Comparison of ENCODE assay signal across 27 cellular contexts in the genomic region with DNA sequence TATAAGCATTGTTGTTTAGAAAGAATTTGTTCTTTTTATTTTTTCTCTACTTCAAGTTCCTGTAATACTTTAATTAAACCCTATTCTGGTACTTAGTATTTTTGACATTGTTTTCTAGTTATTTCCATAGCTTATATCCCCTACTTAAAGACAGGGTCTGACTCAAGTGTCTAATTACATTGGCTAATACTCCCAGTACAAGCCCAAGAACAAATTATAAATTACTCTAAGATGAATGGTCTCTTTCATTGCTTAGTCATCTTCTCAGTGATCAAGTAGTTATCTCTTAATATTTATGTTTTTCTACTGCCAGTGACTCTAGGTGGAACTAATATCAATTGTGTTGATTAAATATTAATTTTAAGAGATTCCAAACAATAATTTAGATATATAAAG. TPM values are rescaled to one million over a fixed set of nuclear protein-coding genes. Genes with fewer than 3 reads are reported as not detected.
DNase-seq lines count a peak whose midpoint lies in the region; ATAC-seq and TF ChIP-seq lines count a peak whose summit lies in the region.
"Had no signal": no experiment of that assay in that cellular context is flagged by ENCODE, and none has a peak within 500 bp of the region (broad histone marks: within the 10 kb centered on the region; RNA-seq: fewer than 3 reads in every experiment).

No MANE protein-coding gene starts in this region.

- H3K23me2 ChIP-seq in H9 (ENCODE audit: insufficient read length, low read depth, low read length, poor library complexity, severe bottlenecking) = no peaks in the 10 kb centered on the region

- H3K27ac ChIP-seq in breast epithelium (peak overlapping the region; percentile 8 to 30), mammary epithelial cell (ENCODE audit: insufficient read depth, low read depth, low read length) (no peak overlapping the region), epithelial cell of prostate (peak overlapping the region; percentile 2), H9 (ENCODE audit: insufficient read length, low read depth, low read length) (no peak overlapping the region)
- H3K27ac ChIP-seq: 22Rv1, PC-9, testis, VCaP had no signal

- peaks cover 10% of the 10 kb centered on the region for H3K36me3 Mint-ChIP-seq in mesothelial cell of epicardium
- H3K36me3 Mint-ChIP-seq in H9 (ENCODE audit: insufficient read depth in 1 of 3, low read depth in 3 of 3) = peaks cover 0 to 6% (median 0%) of the 10 kb centered on the region in 3 experiments; a peak in 2 of 7 replicates
- H3K36me3 Mint-ChIP-seq: natural killer cell had no signal

- H3K4ac ChIP-seq in H9 (ENCODE audit: low read depth, low read length) = no peak overlapping the region

- H3K4me3 ChIP-seq in breast epithelium (no peak overlapping the region), mammary epithelial cell (replicated peaks in 1 of 3; ENCODE audit: insufficient read depth in 1 of 3, low read depth in 2 of 3, low read length in 3 of 3) (no peak overlapping the region)
- H3K4me3 ChIP-seq: HAP-1, PC-9, testis, uterus had no signal

- no peak overlapping the region for H3K14ac ChIP-seq in H9 (ENCODE audit: insufficient read depth, low read length)

- no TSS peak for BruUV-seq in mammary epithelial cell (replicated peaks; lab: Mats Ljungman, UMichigan)

- H3K4me1 ChIP-seq in breast epithelium (peaks cover 0 to 2% of the 10 kb centered on the region in 2 donors), mammary epithelial cell (ENCODE audit: insufficient read depth, low read length) (peaks cover 6% of the 10 kb centered on the region), H9 (ENCODE audit: insufficient read depth, low read length) (no peaks in the 10 kb centered on the region; the same call in 1 of the 2 replicates)
- H3K4me1 ChIP-seq: testis, uterus had no signal

- H2AFZ ChIP-seq in mammary epithelial cell (ENCODE audit: low read depth, low read length) = no peak overlapping the region
- H2AFZ ChIP-seq in H9 (ENCODE audit: low read length) = no peak overlapping the region
- H2AFZ ChIP-seq: PC-9 had no signal

- CTCF ChIA-PET in mammary epithelial cell (lab: Charles Lee; ENCODE audit: low non-redundant PET) = no interaction called here

- H3K79me1 ChIP-seq in H9 (ENCODE audit: insufficient read depth, low read depth, low read length, poor library complexity, severe bottlenecking) = no peaks in the 10 kb centered on the region

- H4K5ac ChIP-seq in H9 (ENCODE audit: insufficient read length, low read depth, low read length) = no peak overlapping the region

- no peak overlapping the region for H2BK120ac ChIP-seq in H9 (ENCODE audit: low read depth, low read length, poor library complexity, severe bottlenecking)

- dilution Hi-C loops in mammary epithelial cell (cut with HindIII; ENCODE audit: low sequenced_read_pairs) = no loop called here

- no peak overlapping the region for H2BK20ac ChIP-seq in H9 (ENCODE audit: low read depth, low read length, poor library complexity, severe bottlenecking)

- no peak for ATAC-seq in HG03025 (IDR thresholded peaks at IDR 0.05; ENCODE audit: low FRiP score, unreplicated experiment)
- ATAC-seq: left colon, natural killer cell had no signal

- H3K9ac ChIP-seq in mammary epithelial cell (ENCODE audit: insufficient read depth, low read length) (no peak overlapping the region), H9 (ENCODE audit: extremely low read depth, insufficient read length, low read length) (no peak overlapping the region)

- in situ Hi-C loops in mammary epithelial cell (cut with MboI; ENCODE audit: low sequenced_read_pairs in 2 of 2) = no loop called here

- H3K36me3 ChIP-seq in breast epithelium (no peaks in the 10 kb centered on the region), mammary epithelial cell (ENCODE audit: insufficient read depth, low read length) (peaks cover 6% of the 10 kb centered on the region)
- H3K36me3 ChIP-seq: HAP-1, uterus had no signal

- DNase-seq in breast epithelium (ENCODE audit: low spot score in 2 of 2) = no peak
- no peak for DNase-seq in mammary epithelial cell
- DNase-seq in epithelial cell of prostate (ENCODE audit: low read depth, low spot score) = no peak
- no peak for DNase-seq in mesothelial cell of epicardium (ENCODE audit: low spot score in 2 of 2, unreplicated experiment in 2 of 2)
- no peak for DNase-seq in GM19240 (ENCODE audit: insufficient read length, low spot score)
- DNase-seq in head of caudate nucleus = no peak
- DNase-seq in H9 = no peak
- DNase-seq: activated CD4-positive, alpha-beta T cell treated with anti-CD3 and anti-CD28 coated beads for 48 hours; activated naive CD4-positive, alpha-beta T cell; activated T-cell treated with anti-CD3 and anti-CD28 coated beads, Interleukin-2, amount 50 U/mL, for 1 hour; CD4-positive, alpha-beta T cell; left colon; natural killer cell; NCI-H1105; NCI-H187 treated with DMSO at 0.1 percent for 48 hours; NCI-H526; NK-92 treated with Interleukin-12 subunit alpha and Interleukin-12 subunit beta, amount 100 ng/mL, for 24 hours; PC-9; posterior cingulate gyrus; SHP77 treated with DMSO at 0.1 percent for 48 hours; stimulated activated naive CD4-positive, alpha-beta T cell; testis; uterus had no signal

- no peak overlapping the region for H3K18ac ChIP-seq in H9 (ENCODE audit: insufficient read length, low read depth, low read length)

- no peak overlapping the region for H3T11ph ChIP-seq in H9 (ENCODE audit: low read length)

- peaks cover 66% of the 10 kb centered on the region for H3K79me2 ChIP-seq in mammary epithelial cell (ENCODE audit: insufficient read depth, low read length)
- H3K79me2 ChIP-seq in H9 (ENCODE audit: insufficient read depth, low read length) = no peaks in the 10 kb centered on the region; the same call in 1 of the 2 replicates

- no peak overlapping the region for H3K4me2 ChIP-seq in mammary epithelial cell (ENCODE audit: insufficient read depth, low read depth, low read length)
- no peak overlapping the region for H3K4me2 ChIP-seq in H9 (ENCODE audit: insufficient read depth, insufficient read length, low read length)
- H3K4me2 ChIP-seq: PC-9 had no signal

- H4K20me1 ChIP-seq in mammary epithelial cell (ENCODE audit: insufficient read depth, low read length) (no peaks in the 10 kb centered on the region), H9 (ENCODE audit: control insufficient read depth, insufficient read depth, insufficient read length) (no peaks in the 10 kb centered on the region)

- H2AK5ac ChIP-seq in H9 (ENCODE audit: insufficient read length, low read length) = no peak overlapping the region

- no peaks in the 10 kb centered on the region for H3K27me3 Mint-ChIP-seq in mesothelial cell of epicardium (ENCODE audit: low read depth)
- no peaks in the 10 kb centered on the region for H3K27me3 Mint-ChIP-seq in H9 (ENCODE audit: low read depth)
- H3K27me3 Mint-ChIP-seq: CD4-positive, alpha-beta T cell had no signal

- peaks cover 25% of the 10 kb centered on the region for H3K4me1 Mint-ChIP-seq in mesothelial cell of epicardium
- peaks cover 20 to 25% of the 10 kb centered on the region in 2 experiments for H3K4me1 Mint-ChIP-seq in H9
- H3K4me1 Mint-ChIP-seq: natural killer cell had no signal

- H3K9me3 Mint-ChIP-seq in mesothelial cell of epicardium (no peaks in the 10 kb centered on the region), H9 (no peaks in the 10 kb centered on the region)
- H3K9me3 Mint-ChIP-seq: CD4-positive, alpha-beta T cell; natural killer cell had no signal

- H2BK12ac ChIP-seq in H9 (ENCODE audit: insufficient read length, low read depth, low read length) = no peak overlapping the region

- no peak overlapping the region for H2BK5ac ChIP-seq in H9 (ENCODE audit: insufficient read length, low read length)

- intact Hi-C loops in breast epithelium (cut with DNase I; ENCODE audit: low total_unique reads) = no loop called here
- intact Hi-C loops in mammary epithelial cell (cut with micrococcal nuclease) = no loop called here
- intact Hi-C loops in head of caudate nucleus (cut with DNase I) = no loop called here

- no peak overlapping the region for H3K4me3 Mint-ChIP-seq in mesothelial cell of epicardium
- no peak overlapping the region for H3K4me3 Mint-ChIP-seq in H9
- H3K4me3 Mint-ChIP-seq: CD4-positive, alpha-beta T cell; natural killer cell had no signal

- no peak overlapping the region for H3K56ac ChIP-seq in H9 (ENCODE audit: insufficient read length, low read depth, low read length)

- no peak for TF ChIP-seq POLR2A in breast epithelium (IDR thresholded peaks at IDR 0.05)

- H3K27ac Mint-ChIP-seq in mesothelial cell of epicardium = peak overlapping the region; percentile 43
- H3K27ac Mint-ChIP-seq in H9 = no peak overlapping the region; a peak in 1 of 7 replicates
- H3K27ac Mint-ChIP-seq: CD4-positive, alpha-beta T cell; natural killer cell had no signal

- H3K27me3 ChIP-seq in breast epithelium = no peaks in the 10 kb centered on the region
- no peaks in the 10 kb centered on the region for H3K27me3 ChIP-seq in mammary epithelial cell (ENCODE audit: insufficient read depth, low read length)
- H3K27me3 ChIP-seq in H9 (ENCODE audit: insufficient read depth, low read length) = no peaks in the 10 kb centered on the region
- H3K27me3 ChIP-seq: testis, uterus had no signal

- H4K8ac ChIP-seq in H9 (replicated peaks; ENCODE audit: insufficient read length, low read depth, low read length) = no peak overlapping the region

- no peak overlapping the region for H4K91ac ChIP-seq in H9 (ENCODE audit: insufficient read length, low read depth, low read length)

- H3K23ac ChIP-seq in H9 (ENCODE audit: insufficient read length, low read depth, low read length) = no peak overlapping the region

- H3K9me3 ChIP-seq in breast epithelium (no peaks in the 10 kb centered on the region), mammary epithelial cell (replicated peaks; ENCODE audit: insufficient read depth, low read length) (no peaks in the 10 kb centered on the region), H9 (ENCODE audit: control insufficient read depth, low read depth, low read length) (no peaks in the 10 kb centered on the region)
- H3K9me3 ChIP-seq: HAP-1, testis, uterus had no signal

- TF ChIP-seq CTCF in breast epithelium (IDR thresholded peaks at IDR 0.05) = no peak
- TF ChIP-seq CTCF in mammary epithelial cell (conservative IDR thresholded peaks at IDR 0.05 in 1 of 2, IDR thresholded peaks at IDR 0.05 in 1 of 2; ENCODE audit: extremely low read depth in 1 of 2, insufficient read depth in 1 of 2, low read depth in 1 of 2, low read length in 2 of 2) = no peak
- no peak for TF ChIP-seq CTCF in mesothelial cell of epicardium (IDR thresholded peaks at IDR 0.05; ENCODE audit: unreplicated experiment)
- TF ChIP-seq CTCF in H9 (conservative IDR thresholded peaks at IDR 0.05) = no peak

- no peak overlapping the region for H2BK15ac ChIP-seq in H9 (ENCODE audit: low read depth, low read length)

RNA-seq across cellular contexts. Expression of gene AHR, which starts 21.6 kb away (rescaled TPM):
- total RNA-seq in breast epithelium = 100 to 1,000 TPM; 103 to 349 (median 146) TPM
- 100 to 1,000 TPM; 101 to 478 TPM for total RNA-seq in mammary epithelial cell
- 6.5 TPM for polyA plus RNA-seq in mammary epithelial cell
- 144 TPM for polyA minus RNA-seq in mammary epithelial cell
- 45.6 to 49.7 TPM (median 48.0 TPM) in 3 replicates for total RNA-seq in mesothelial cell of epicardium
- 5.2 and 6.1 TPM in 2 replicates for total RNA-seq in H9 (2021)

Comparison
In these comparisons a context has a peak if more than half of its experiments do, and no peak if none do; other contexts are left out.
1. H3K27ac ChIP-seq: peak in breast epithelium (2 of 2) and epithelial cell of prostate (single experiment); none in mammary epithelial cell (single experiment) and H9 (single experiment).